ENCODE assay signal across 12 cellular contexts in the genomic region with DNA sequence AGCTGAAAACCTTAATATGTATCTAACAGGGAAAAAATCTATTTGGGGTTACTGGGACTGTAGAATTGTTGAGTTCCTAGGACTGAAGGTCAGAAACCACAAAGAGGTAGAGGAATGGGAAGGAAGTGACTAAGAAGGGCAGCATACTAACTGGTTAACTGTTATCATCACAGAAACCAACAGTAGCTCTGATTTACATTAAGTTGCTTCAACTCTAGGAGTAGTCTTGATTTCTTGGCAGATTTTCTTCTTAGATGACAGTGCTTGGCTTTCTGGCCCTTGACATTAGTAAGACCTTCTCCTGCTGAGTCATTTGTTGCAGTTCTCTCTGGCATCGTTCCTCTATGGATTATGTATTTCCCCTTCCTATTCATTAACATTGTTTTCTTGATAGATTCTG.
A peak's percentile ranks its signal among the peaks of the same experiment; 100 is the strongest.
DNase-seq lines count a peak whose midpoint lies in the region; ATAC-seq and TF ChIP-seq lines count a peak whose summit lies in the region.
"Had no signal": no experiment of that assay in that cellular context is flagged by ENCODE, and none has a peak within 500 bp of the region (broad histone marks: within the 10 kb centered on the region; RNA-seq: fewer than 3 reads in every experiment).

No MANE protein-coding gene starts in this region.

- H3K9me3 Mint-ChIP-seq in CD14-positive monocyte (peaks cover 0 to 6% (median 0%) of the 10 kb centered on the region in 7 donors), Caco-2 (ENCODE audit: unreplicated experiment) (no peaks in the 10 kb centered on the region)
- H3K9me3 Mint-ChIP-seq: natural killer cell treated with Interleukin-12 subunit alpha and Interleukin-12 subunit beta and Interleukin-15 and Interleukin-18, amount 100 ng/mL, for 72 hours; WTC11 had no signal

- H3K4me1 Mint-ChIP-seq in CD14-positive monocyte (peaks cover 13% of the 10 kb centered on the region), Caco-2 (ENCODE audit: low read depth, unreplicated experiment) (no peaks in the 10 kb centered on the region)

- intact Hi-C loops in CD14-positive monocyte (cut with micrococcal nuclease) = no loop called here
- intact Hi-C loops in Caco-2 (cut with micrococcal nuclease; ENCODE audit: unreplicated experiment) = no loop called here

- H3K27me3 ChIP-seq in Caco-2 (replicated peaks; ENCODE audit: control insufficient read depth, insufficient read depth, low read length) = no peaks in the 10 kb centered on the region

- CTCF ChIA-PET in Caco-2 (lab: Charles Lee) = no interaction called here

- H3K36me3 Mint-ChIP-seq in CD14-positive monocyte (no peaks in the 10 kb centered on the region), Caco-2 (ENCODE audit: insufficient read depth, unreplicated experiment) (no peaks in the 10 kb centered on the region)
- H3K36me3 Mint-ChIP-seq: natural killer cell treated with Interleukin-12 subunit alpha and Interleukin-12 subunit beta and Interleukin-15 and Interleukin-18, amount 100 ng/mL, for 72 hours; WTC11 had no signal

- H3K9me3 ChIP-seq in Caco-2 = no peaks in the 10 kb centered on the region

- peaks cover 0 to 2% (median 1%) of the 10 kb centered on the region in 3 donors for H3K27me3 Mint-ChIP-seq in CD14-positive monocyte (ENCODE audit: low read depth in 3 of 3)
- H3K27me3 Mint-ChIP-seq in Caco-2 (ENCODE audit: insufficient read depth, unreplicated experiment) = no peaks in the 10 kb centered on the region
- H3K27me3 Mint-ChIP-seq: natural killer cell treated with Interleukin-12 subunit alpha and Interleukin-12 subunit beta and Interleukin-15 and Interleukin-18, amount 100 ng/mL, for 72 hours had no signal

- no peaks in the 10 kb centered on the region for H3K4me1 ChIP-seq in Caco-2

- peak; percentile 71 for ATAC-seq in HG02852 (IDR thresholded peaks at IDR 0.05; ENCODE audit: unreplicated experiment)
- ATAC-seq: WTC11 had no signal

- no TSS peak for BruUV-seq in Caco-2 (replicated peaks; lab: Mats Ljungman, UMichigan)

- DNase-seq in AG09319 (ENCODE audit: extremely low read depth, low read depth) (peak; percentile 32), RKO (ENCODE audit: low spot score) (peak; percentile 94), fibroblast of the conjunctiva (ENCODE audit: low read depth) (peak; percentile 79), superior temporal gyrus (ENCODE audit: extremely low spot score) (no peak), GDM1 (lab: John Stamatoyannopoulos, UW) (no peak), CD14-positive monocyte (ENCODE audit: low spot score) (no peak), Caco-2 (no peak)
- DNase-seq: DMS79 treated with DMSO at 0.1 percent for 48 hours, NCI-H187 had no signal

- no peak overlapping the region for H3K4me3 ChIP-seq in Caco-2 (ENCODE audit: low read depth, low read length)

- TF ChIP-seq CTCF in AG09319 (IDR thresholded peaks at IDR 0.05; ENCODE audit: low read depth, low read length) (no peak), CD14-positive monocyte (IDR thresholded peaks at IDR 0.05) (no peak), Caco-2 (IDR thresholded peaks at IDR 0.05; ENCODE audit: insufficient read depth in 1 of 2, low read depth in 1 of 2, low read length in 1 of 2, severe bottlenecking in 1 of 2, unreplicated experiment in 1 of 2) (no peak)

- POLR2A ChIA-PET in Caco-2 (lab: Charles Lee) = no interaction called here

- H3K27ac Mint-ChIP-seq in CD14-positive monocyte = peak overlapping the region in 2 of 7 donors; percentile 23 to 44
- no peak overlapping the region for H3K27ac Mint-ChIP-seq in Caco-2 (ENCODE audit: unreplicated experiment)
- H3K27ac Mint-ChIP-seq: natural killer cell treated with Interleukin-12 subunit alpha and Interleukin-12 subunit beta and Interleukin-15 and Interleukin-18, amount 100 ng/mL, for 72 hours; WTC11 had no signal

- no peaks in the 10 kb centered on the region for H3K36me3 ChIP-seq in Caco-2 (ENCODE audit: control insufficient read depth, insufficient read depth, low read length)

- H3K4me3 Mint-ChIP-seq in CD14-positive monocyte (no peak overlapping the region), Caco-2 (ENCODE audit: unreplicated experiment) (no peak overlapping the region)
- H3K4me3 Mint-ChIP-seq: natural killer cell treated with Interleukin-12 subunit alpha and Interleukin-12 subunit beta and Interleukin-15 and Interleukin-18, amount 100 ng/mL, for 72 hours; WTC11 had no signal

Comparison
In these comparisons a context has a peak if more than half of its experiments do, and no peak if none do; other contexts are left out.
1. DNase-seq: peak in AG09319 (single experiment), RKO (single experiment) and fibroblast of the conjunctiva (single experiment); none in superior temporal gyrus (single experiment), GDM1 (single experiment), CD14-positive monocyte (single experiment) and Caco-2 (0 of 2).